ENCODE assay signal across 26 cellular contexts in the genomic region with DNA sequence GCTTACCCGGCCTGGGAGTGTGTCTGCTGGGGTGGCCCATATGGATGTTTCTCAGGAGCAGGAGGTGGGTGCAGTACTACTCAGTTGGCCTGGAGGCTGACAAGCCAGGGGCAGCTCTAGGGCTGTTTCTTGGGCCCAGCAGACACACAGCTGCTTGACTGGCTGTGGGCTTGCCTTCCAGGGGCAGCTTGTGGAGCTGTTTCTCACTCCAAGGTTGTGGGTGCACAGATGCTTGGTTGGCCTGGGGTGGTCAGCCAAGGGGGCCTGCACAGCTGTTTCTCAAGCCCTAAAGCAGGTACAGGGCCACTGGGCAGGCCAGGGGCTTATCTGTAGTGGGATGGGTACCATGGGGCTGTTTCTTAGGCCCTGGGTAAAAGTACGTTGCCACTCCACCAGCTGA.
"Had no signal": no experiment of that assay in that cellular context is flagged by ENCODE, and none has a peak within 500 bp of the region (broad histone marks: within the 10 kb centered on the region; RNA-seq: fewer than 3 reads in every experiment).

No MANE protein-coding gene starts in this region.

- H3K27ac Mint-ChIP-seq: immature natural killer cell; naive thymus-derived CD8-positive, alpha-beta T cell; nephron; stimulated activated naive B cell treated with anti-CD40 and anti-IgM and Interleukin-4, amounts not matched to agents 10 μg/mL and 1 μg/mL and 100 μg/mL, for 72 hours had no signal

- H3K9me3 Mint-ChIP-seq: nephron had no signal

- H3K9me3 ChIP-seq: lower lobe of right lung, psoas muscle, right lobe of liver, stomach, testis, thyroid gland, transverse colon, upper lobe of left lung had no signal

- H3K9ac ChIP-seq: parathyroid adenoma had no signal

- H3K4me1 ChIP-seq: lower lobe of right lung, parathyroid adenoma, psoas muscle, right lobe of liver, stomach, testis, thyroid gland, transverse colon, upper lobe of left lung had no signal

- H3K4me3 ChIP-seq: lower lobe of right lung, psoas muscle, right lobe of liver, skin epidermis, stomach, testis, thyroid gland, transverse colon, upper lobe of left lung had no signal

- H3K4me1 Mint-ChIP-seq: immature natural killer cell; naive thymus-derived CD8-positive, alpha-beta T cell; nephron; neural crest cell; stimulated activated naive B cell treated with anti-CD40 and anti-IgM and Interleukin-4, amounts not matched to agents 10 μg/mL and 1 μg/mL and 100 μg/mL, for 72 hours had no signal

- ATAC-seq: left lobe of liver; lower lobe of right lung; naive thymus-derived CD8-positive, alpha-beta T cell; psoas muscle; stimulated activated naive B cell treated with anti-CD40 and anti-IgM and Interleukin-4, amounts not matched to agents 10 μg/mL and 1 μg/mL and 100 μg/mL, for 72 hours; stimulated activated naive CD8-positive, alpha-beta T cell treated with anti-CD3 and anti-CD28 coated beads, Interleukin-15, Interleukin-2, amounts not matched to agents 100 U/mL and 50 U/mL, for 24 hours had no signal

- DNase-seq: hypothalamus; immature natural killer cell; lower lobe of right lung; mammary epithelial cell; mesenchymal stem cell; naive thymus-derived CD8-positive, alpha-beta T cell; occipital lobe; right lobe of liver; stimulated activated CD4-positive, alpha-beta T cell treated with anti-CD3 and anti-CD28 coated beads, Interleukin-12 subunit alpha, Interleukin-12 subunit beta, amount 100 ng/mL, for 4 hours; stimulated activated CD4-positive, alpha-beta T cell treated with anti-CD3 and anti-CD28 coated beads, Interleukin-15, amount 100 ng/mL, for 24 hours; stimulated activated CD4-positive, alpha-beta T cell treated with anti-CD3 and anti-CD28 coated beads, Interleukin-2, amount 100 ng/mL, for 24 hours; stimulated activated CD4-positive, alpha-beta T cell treated with anti-CD3 and anti-CD28 coated beads, Interleukin-4, amount 100 ng/mL, for 1 hour; stimulated activated naive B cell treated with anti-CD40 and anti-IgM and Interleukin-4, amounts not matched to agents 10 μg/mL and 1 μg/mL and 100 μg/mL, for 72 hours; stimulated activated naive CD8-positive, alpha-beta T cell treated with anti-CD3 and anti-CD28 coated beads, Interleukin-15, Interleukin-2, amounts not matched to agents 100 U/mL and 50 U/mL, for 24 hours; stomach; testis; thyroid gland; transverse colon had no signal

- H3K27ac ChIP-seq: lower lobe of right lung, neutrophil, parathyroid adenoma, psoas muscle, right lobe of liver, skin epidermis, stomach, testis, thyroid gland, transverse colon, upper lobe of left lung had no signal

- H2AFZ ChIP-seq: parathyroid adenoma had no signal

- H3K36me3 ChIP-seq: lower lobe of right lung, neutrophil, right lobe of liver, stomach, thyroid gland, transverse colon, upper lobe of left lung had no signal

- H3K27me3 Mint-ChIP-seq: naive thymus-derived CD8-positive, alpha-beta T cell; stimulated activated naive B cell treated with anti-CD40 and anti-IgM and Interleukin-4, amounts not matched to agents 10 μg/mL and 1 μg/mL and 100 μg/mL, for 72 hours had no signal

- H3K4me3 Mint-ChIP-seq: immature natural killer cell; naive thymus-derived CD8-positive, alpha-beta T cell; nephron; neural crest cell; stimulated activated naive B cell treated with anti-CD40 and anti-IgM and Interleukin-4, amounts not matched to agents 10 μg/mL and 1 μg/mL and 100 μg/mL, for 72 hours had no signal

- H3K27me3 ChIP-seq: neutrophil, right lobe of liver, stomach, testis, thyroid gland, transverse colon, upper lobe of left lung had no signal

- H3K36me3 Mint-ChIP-seq: immature natural killer cell; naive thymus-derived CD8-positive, alpha-beta T cell; stimulated activated naive B cell treated with anti-CD40 and anti-IgM and Interleukin-4, amounts not matched to agents 10 μg/mL and 1 μg/mL and 100 μg/mL, for 72 hours had no signal
